Comparison of ENCODE assay signal across 27 cellular contexts in the genomic region with DNA sequence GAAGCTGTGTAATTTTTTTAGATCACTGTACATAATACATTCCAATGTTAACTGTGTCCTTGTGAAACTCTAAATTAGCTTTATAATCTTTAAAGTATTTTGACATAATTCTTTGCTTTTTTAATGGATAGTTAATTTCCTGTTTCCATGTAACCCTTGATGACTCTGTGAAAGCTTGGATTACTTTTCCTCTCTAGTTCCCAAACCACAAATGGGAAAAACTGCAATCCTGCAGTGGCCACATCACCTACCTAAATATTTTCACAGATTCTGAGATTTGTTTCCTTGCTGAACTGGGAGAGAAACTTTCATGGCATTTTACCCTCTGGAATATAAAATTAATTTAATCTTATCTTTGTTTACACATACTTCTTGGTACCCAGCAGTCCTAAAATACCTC.
"Had no signal": no experiment of that assay in that cellular context is flagged by ENCODE, and none has a peak within 500 bp of the region (broad histone marks: within the 10 kb centered on the region; RNA-seq: fewer than 3 reads in every experiment).

No MANE protein-coding gene starts in this region.

- H3K27me3 Mint-ChIP-seq: activated CD4-positive, alpha-beta memory T cell treated with anti-CD3 and anti-CD28 coated beads, Interleukin-2, amount 10 ng/mL, durations not matched to agents 7 days and 5 days; activated CD4-positive, alpha-beta T cell treated with anti-CD3 and anti-CD28 coated beads, Interleukin-2, amount 10 ng/mL, durations not matched to agents 7 days and 5 days; activated naive CD4-positive, alpha-beta T cell treated with anti-CD3 and anti-CD28 coated beads, Interleukin-2, amount 10 ng/mL, durations not matched to agents 7 days and 5 days; activated naive CD8-positive, alpha-beta T cell treated with anti-CD3 and anti-CD28 coated beads, Interleukin-2, amount 10 ng/mL, durations not matched to agents 7 days and 5 days; activated T-cell treated with anti-CD3 and anti-CD28 coated beads, Interleukin-2, amount 50 U/mL, for 24 hours; brain had no signal

- H3K36me3 Mint-ChIP-seq: activated naive CD4-positive, alpha-beta T cell treated with anti-CD3 and anti-CD28 coated beads, Interleukin-2, amount 10 ng/mL, durations not matched to agents 7 days and 5 days; activated naive CD4-positive, alpha-beta T cell treated with anti-CD3 and anti-CD28 coated beads, Interleukin-2, amount 50 U/mL, for 72 hours; activated naive CD8-positive, alpha-beta T cell treated with anti-CD3 and anti-CD28 coated beads, Interleukin-2, amount 10 ng/mL, durations not matched to agents 7 days and 5 days; brain had no signal

- DNase-seq: activated CD4-positive, alpha-beta memory T cell treated with anti-CD3 and anti-CD28 coated beads, Interleukin-2, amount 10 ng/mL, durations not matched to agents 7 days and 5 days; activated CD4-positive, alpha-beta T cell treated with anti-CD3 and anti-CD28 coated beads for 1 hour; activated CD4-positive, alpha-beta T cell treated with anti-CD3 and anti-CD28 coated beads for 4 hours; activated CD4-positive, alpha-beta T cell treated with anti-CD3 and anti-CD28 coated beads, Interleukin-2, amount 10 ng/mL, durations not matched to agents 7 days and 5 days; activated CD4-positive, alpha-beta T cell treated with anti-CD3 and anti-CD28 coated beads, Interleukin-2, amount 50 U/mL, for 4 hours; activated CD8-positive, alpha-beta memory T cell treated with anti-CD3 and anti-CD28 coated beads, Interleukin-2, amount 50 U/mL, for 48 hours; activated gamma-delta T cell; activated naive CD4-positive, alpha-beta T cell; activated naive CD4-positive, alpha-beta T cell treated with anti-CD3 and anti-CD28 coated beads, Interleukin-2, amount 10 ng/mL, durations not matched to agents 7 days and 5 days; activated naive CD8-positive, alpha-beta T cell treated with anti-CD3 and anti-CD28 coated beads, Interleukin-2, amount 10 ng/mL, durations not matched to agents 7 days and 5 days; activated T-cell treated with anti-CD3 and anti-CD28 coated beads for 4 hours; activated T-cell treated with anti-CD3 and anti-CD28 coated beads, Interleukin-2, amount 50 U/mL, for 24 hours; activated T-cell treated with anti-CD3 and anti-CD28 coated beads, Interleukin-2, amount 50 U/mL, for 72 hours; central memory CD4-positive, alpha-beta T cell; cerebellar nuclear complex; colonic mucosa; effector CD8-positive, alpha-beta T cell; foreskin fibroblast; head of caudate nucleus; T-helper 2 cell had no signal

- H3K9me3 Mint-ChIP-seq: activated CD4-positive, alpha-beta memory T cell treated with anti-CD3 and anti-CD28 coated beads, Interleukin-2, amount 10 ng/mL, durations not matched to agents 7 days and 5 days; activated CD4-positive, alpha-beta T cell treated with anti-CD3 and anti-CD28 coated beads, Interleukin-2, amount 10 ng/mL, durations not matched to agents 7 days and 5 days; activated naive CD4-positive, alpha-beta T cell treated with anti-CD3 and anti-CD28 coated beads, Interleukin-2, amount 10 ng/mL, durations not matched to agents 7 days and 5 days; activated naive CD8-positive, alpha-beta T cell treated with anti-CD3 and anti-CD28 coated beads, Interleukin-2, amount 10 ng/mL, durations not matched to agents 7 days and 5 days; activated T-cell treated with anti-CD3 and anti-CD28 coated beads, Interleukin-2, amount 50 U/mL, for 24 hours had no signal

- H3K4me1 ChIP-seq: ascending aorta, breast epithelium, colonic mucosa had no signal

- H3K27ac Mint-ChIP-seq: activated CD4-positive, alpha-beta memory T cell treated with anti-CD3 and anti-CD28 coated beads, Interleukin-2, amount 10 ng/mL, durations not matched to agents 7 days and 5 days; activated CD4-positive, alpha-beta T cell treated with anti-CD3 and anti-CD28 coated beads, Interleukin-2, amount 10 ng/mL, durations not matched to agents 7 days and 5 days; activated naive CD4-positive, alpha-beta T cell treated with anti-CD3 and anti-CD28 coated beads, Interleukin-2, amount 10 ng/mL, durations not matched to agents 7 days and 5 days; activated naive CD4-positive, alpha-beta T cell treated with anti-CD3 and anti-CD28 coated beads, Interleukin-2, amount 50 U/mL, for 72 hours; activated naive CD8-positive, alpha-beta T cell treated with anti-CD3 and anti-CD28 coated beads, Interleukin-2, amount 10 ng/mL, durations not matched to agents 7 days and 5 days; activated T-cell treated with anti-CD3 and anti-CD28 coated beads, Interleukin-2, amount 50 U/mL, for 24 hours; activated T-cell treated with anti-CD3 and anti-CD28 coated beads, Interleukin-2, amount 50 U/mL, for 72 hours; brain had no signal

- H3K4me3 ChIP-seq: ascending aorta, breast epithelium, cardiac muscle cell, colonic mucosa had no signal

- H3K36me3 ChIP-seq: ascending aorta, breast epithelium, cardiac muscle cell, colonic mucosa had no signal

- H3K4me1 Mint-ChIP-seq: activated CD4-positive, alpha-beta memory T cell treated with anti-CD3 and anti-CD28 coated beads, Interleukin-2, amount 10 ng/mL, durations not matched to agents 7 days and 5 days; activated CD4-positive, alpha-beta T cell treated with anti-CD3 and anti-CD28 coated beads, Interleukin-2, amount 10 ng/mL, durations not matched to agents 7 days and 5 days; activated naive CD4-positive, alpha-beta T cell treated with anti-CD3 and anti-CD28 coated beads, Interleukin-2, amount 10 ng/mL, durations not matched to agents 7 days and 5 days; activated naive CD8-positive, alpha-beta T cell treated with anti-CD3 and anti-CD28 coated beads, Interleukin-2, amount 10 ng/mL, durations not matched to agents 7 days and 5 days had no signal

- H3K27me3 ChIP-seq: ascending aorta, breast epithelium, cardiac muscle cell, colonic mucosa had no signal

- H3K4me3 Mint-ChIP-seq: activated CD4-positive, alpha-beta memory T cell treated with anti-CD3 and anti-CD28 coated beads, Interleukin-2, amount 10 ng/mL, durations not matched to agents 7 days and 5 days; activated CD4-positive, alpha-beta T cell treated with anti-CD3 and anti-CD28 coated beads, Interleukin-2, amount 10 ng/mL, durations not matched to agents 7 days and 5 days; activated naive CD4-positive, alpha-beta T cell treated with anti-CD3 and anti-CD28 coated beads, Interleukin-2, amount 10 ng/mL, durations not matched to agents 7 days and 5 days; activated naive CD8-positive, alpha-beta T cell treated with anti-CD3 and anti-CD28 coated beads, Interleukin-2, amount 10 ng/mL, durations not matched to agents 7 days and 5 days; activated T-cell treated with anti-CD3 and anti-CD28 coated beads, Interleukin-2, amount 50 U/mL, for 24 hours; activated T-cell treated with anti-CD3 and anti-CD28 coated beads, Interleukin-2, amount 50 U/mL, for 72 hours; brain had no signal

- ATAC-seq: activated naive CD4-positive, alpha-beta T cell treated with anti-CD3 and anti-CD28 coated beads, Interleukin-2, amount 50 U/mL, for 72 hours; activated T-cell treated with anti-CD3 and anti-CD28 coated beads, Interleukin-2, amount 50 U/mL, for 72 hours; esophagus mucosa had no signal

- FAIRE-seq: frontal cortex had no signal

- H3K9me3 ChIP-seq: ascending aorta, breast epithelium, colonic mucosa had no signal

- H3K27ac ChIP-seq: ascending aorta, breast epithelium, cardiac muscle cell, colonic mucosa had no signal
